Comparison of ENCODE assay signal across 1 cellular context in genomic region chr5:107577551-107577950, GRCh38.
TF ChIP-seq lines count a peak whose summit lies in the region.

No MANE protein-coding gene starts in this region.

TF ChIP-seq in A549, 52 proteins besides CTCF, POLR2A, EP300 and RAD21:
- TF ChIP-seq ZNF302 (CRISPR knock-in tag; IDR thresholded peaks at IDR 0.05) (no peak), CBX8 (IDR thresholded peaks at IDR 0.05) (no peak), EHF (CRISPR knock-in tag; IDR thresholded peaks at IDR 0.05) (no peak), RNF2 (IDR thresholded peaks at IDR 0.05; ENCODE audit: borderline replicate concordance, low read depth) (no peak), RFX5 (IDR thresholded peaks at IDR 0.05) (no peak), JUN (IDR thresholded peaks at IDR 0.05) (no peak), SMC3 (IDR thresholded peaks at IDR 0.05) (no peak), NR3C1 (IDR thresholded peaks at IDR 0.05) (no peak), JUNB (IDR thresholded peaks at IDR 0.05) (no peak), ZC3H11A (IDR thresholded peaks at IDR 0.05) (no peak), NPAS2 (CRISPR knock-in tag; IDR thresholded peaks at IDR 0.05; ENCODE audit: borderline replicate concordance) (no peak), FOXS1 (CRISPR knock-in tag; IDR thresholded peaks at IDR 0.05) (no peak), HDAC2 (IDR thresholded peaks at IDR 0.05) (no peak), MAFK (IDR thresholded peaks at IDR 0.05; ENCODE audit: partially characterized antibody) (no peak)
